ENCODE assay signal across 9 cellular contexts in the genomic region with DNA sequence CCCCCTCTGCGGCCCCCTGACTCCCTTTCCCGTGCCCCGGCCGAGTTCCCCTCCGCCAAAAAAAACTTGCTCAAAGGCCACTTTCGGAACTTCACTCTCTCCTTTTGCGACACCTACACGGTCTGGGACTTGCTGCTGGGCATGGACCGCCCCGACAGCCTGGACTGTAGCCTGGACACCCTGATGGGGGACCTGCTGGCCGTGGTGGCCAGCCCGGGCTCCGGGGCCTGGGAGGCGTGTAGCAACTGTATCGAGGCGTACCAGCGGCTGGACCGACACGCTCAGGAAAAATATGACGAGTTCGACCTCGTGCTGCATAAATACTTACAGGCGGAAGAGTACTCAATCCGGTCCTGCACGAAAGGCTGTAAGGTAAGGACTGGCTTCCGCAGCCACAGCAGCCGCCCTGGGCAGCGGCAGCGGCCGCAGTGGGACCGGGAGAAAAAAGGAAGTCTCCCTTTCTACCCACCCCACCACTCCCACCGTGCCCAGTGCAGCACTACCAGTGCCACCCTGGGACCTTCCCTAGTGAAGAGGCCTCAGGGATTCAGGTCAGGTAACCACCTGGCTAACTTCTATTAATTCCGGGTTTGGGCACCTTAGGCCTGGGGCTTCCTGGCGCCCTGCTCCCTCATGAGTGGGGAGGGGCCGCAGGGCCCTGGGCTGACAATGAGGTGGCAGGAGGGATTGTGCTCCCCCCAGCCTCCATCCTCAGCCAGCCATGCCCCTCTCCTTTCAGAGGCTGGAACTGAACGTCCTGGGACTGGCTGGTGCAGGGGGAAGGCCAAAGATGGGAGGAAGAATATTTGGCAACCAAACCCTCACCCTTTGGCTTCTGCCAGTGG. TPM values are rescaled to one million over a fixed set of nuclear protein-coding genes. Genes with fewer than 3 reads are reported as not detected.
DNase-seq lines count a peak whose midpoint lies in the region; TF ChIP-seq lines count a peak whose summit lies in the region.
"Had no signal": no experiment of that assay in that cellular context is flagged by ENCODE, and none has a peak within 500 bp of the region (broad histone marks: within the 10 kb centered on the region; RNA-seq: fewer than 3 reads in every experiment).

No MANE protein-coding gene starts in this region.

- H3K4me2 ChIP-seq in BLaER1 (peak overlapping the region; percentile 84), H9 (ENCODE audit: insufficient read depth, insufficient read length, low read length) (peak overlapping the region; percentile 40)

- H3K18ac ChIP-seq in H9 (ENCODE audit: insufficient read length, low read depth, low read length): no peak overlapping the region

- H2AFZ ChIP-seq in H9 (ENCODE audit: low read length): no peak overlapping the region

- peaks cover 15 to 25% (median 17%) of the 10 kb centered on the region in 3 experiments; a peak in 6 of 7 replicates for H3K36me3 Mint-ChIP-seq in H9 (ENCODE audit: insufficient read depth in 1 of 3, low read depth in 3 of 3)

- no peak overlapping the region for H3K27ac ChIP-seq in BLaER1
- no peak overlapping the region for H3K27ac ChIP-seq in H9 (ENCODE audit: insufficient read length, low read depth, low read length)

- H2BK12ac ChIP-seq in H9 (ENCODE audit: insufficient read length, low read depth, low read length): no peak overlapping the region

- no peak overlapping the region for H2AK5ac ChIP-seq in H9 (ENCODE audit: insufficient read length, low read length)

- H3K4me1 ChIP-seq in BLaER1: peaks cover 44% of the 10 kb centered on the region
- no peaks in the 10 kb centered on the region for H3K4me1 ChIP-seq in H9 (ENCODE audit: insufficient read depth, low read length)

- peaks cover 2% of the 10 kb centered on the region for H3K23me2 ChIP-seq in H9 (ENCODE audit: insufficient read length, low read depth, low read length, poor library complexity, severe bottlenecking)

- no peak overlapping the region for H3T11ph ChIP-seq in H9 (ENCODE audit: low read length)

- no peaks in the 10 kb centered on the region for H3K79me2 ChIP-seq in H9 (ENCODE audit: insufficient read depth, low read length)

- H3K4me3 ChIP-seq in BLaER1 (peak overlapping the region; percentile 74), choroid plexus epithelial cell (ENCODE audit: low read depth, low read length) (no peak overlapping the region)

- H3K4me1 Mint-ChIP-seq in H9: peaks cover 5 to 16% of the 10 kb centered on the region in 2 experiments

- no peak for TF ChIP-seq CTCF in H9 (conservative IDR thresholded peaks at IDR 0.05)
- no peak for TF ChIP-seq CTCF in choroid plexus epithelial cell (conservative IDR thresholded peaks at IDR 0.05; ENCODE audit: low read depth, low read length)
- no peak for TF ChIP-seq CTCF in GM20000 (IDR thresholded peaks at IDR 0.05; ENCODE audit: extremely low read depth, missing control alignments)

- no peak overlapping the region; a peak in 1 of 7 replicates for H3K27ac Mint-ChIP-seq in H9

- H4K91ac ChIP-seq in H9 (ENCODE audit: insufficient read length, low read depth, low read length): no peak overlapping the region

- peaks cover 22% of the 10 kb centered on the region for H3K27me3 Mint-ChIP-seq in H9 (ENCODE audit: low read depth)

- no peak overlapping the region for H3K23ac ChIP-seq in H9 (ENCODE audit: insufficient read length, low read depth, low read length)

- H3K27me3 ChIP-seq in BLaER1 (peaks cover 74% of the 10 kb centered on the region), H9 (ENCODE audit: insufficient read depth, low read length) (no peaks in the 10 kb centered on the region)

- H3K56ac ChIP-seq in H9 (ENCODE audit: insufficient read length, low read depth, low read length): no peak overlapping the region

- H3K4me3 Mint-ChIP-seq in H9: peak overlapping the region; percentile 73 to 87

- WGBS in H9 (ENCODE audit: extremely low coverage, insufficient read length, low lambda C conversion rate): no CpG with 5 or more reads among the region's 36 CpGs

- no peak overlapping the region for H2BK20ac ChIP-seq in H9 (ENCODE audit: low read depth, low read length, poor library complexity, severe bottlenecking)

- no peak overlapping the region for H3K4ac ChIP-seq in H9 (ENCODE audit: low read depth, low read length)

- H3K79me1 ChIP-seq in H9 (ENCODE audit: insufficient read depth, low read depth, low read length, poor library complexity, severe bottlenecking): no peaks in the 10 kb centered on the region

- H4K20me1 ChIP-seq in BLaER1 (peaks cover 25% of the 10 kb centered on the region), H9 (ENCODE audit: control insufficient read depth, insufficient read depth, insufficient read length) (no peaks in the 10 kb centered on the region)

- H3K9ac ChIP-seq in BLaER1: no peak overlapping the region
- no peak overlapping the region for H3K9ac ChIP-seq in H9 (ENCODE audit: extremely low read depth, insufficient read length, low read length)

- H2BK5ac ChIP-seq in H9 (ENCODE audit: insufficient read length, low read length): no peak overlapping the region

- H3K36me3 ChIP-seq in BLaER1: no peaks in the 10 kb centered on the region

- no peak overlapping the region for H4K5ac ChIP-seq in H9 (ENCODE audit: insufficient read length, low read depth, low read length)

- H3K14ac ChIP-seq in H9 (ENCODE audit: insufficient read depth, low read length): no peak overlapping the region

- H3K9me3 ChIP-seq in BLaER1 (peaks cover 6% of the 10 kb centered on the region; the same call in 1 of the 2 replicates), H9 (ENCODE audit: control insufficient read depth, low read depth, low read length) (peaks cover 47% of the 10 kb centered on the region)

- no peak overlapping the region for H2BK15ac ChIP-seq in H9 (ENCODE audit: low read depth, low read length)

- peaks cover 39 to 54% of the 10 kb centered on the region in 2 experiments for H3K9me3 Mint-ChIP-seq in H9

- DNase-seq in H9 (no peak), choroid plexus epithelial cell (ENCODE audit: low read depth) (peak; percentile 6), left kidney (ENCODE audit: low read depth, low spot score) (peak; percentile 22), dedifferentiated amniotic fluid mesenchymal stem cell (ENCODE audit: extremely low spot score) (no peak), GM20000 (ENCODE audit: low spot score) (no peak), medulla oblongata (ENCODE audit: extremely low spot score) (no peak)
- DNase-seq in activated CD8-positive, alpha-beta memory T cell treated with anti-CD3 and anti-CD28 coated beads, Interleukin-2, amount 50 U/mL, for 4 hours: no peak

- H4K8ac ChIP-seq in H9 (replicated peaks; ENCODE audit: insufficient read length, low read depth, low read length): no peak overlapping the region

- no peak overlapping the region for H2BK120ac ChIP-seq in H9 (ENCODE audit: low read depth, low read length, poor library complexity, severe bottlenecking)

RNA-seq across cellular contexts. Expression of a gene that starts 1.9 kb away (rescaled TPM):
- total RNA-seq in H9 (2021): 9.7 and 11.2 TPM in 2 replicates
- total RNA-seq: glomerular endothelial cell had no signal

Comparison
In these comparisons a context has a peak if more than half of its experiments do, and no peak if none do; other contexts are left out.
1. DNase-seq: peak in choroid plexus epithelial cell (single experiment) and left kidney (single experiment); none in H9 (single experiment), dedifferentiated amniotic fluid mesenchymal stem cell (single experiment), activated CD8-positive, alpha-beta memory T cell treated with anti-CD3 and anti-CD28 coated beads, Interleukin-2, amount 50 U/mL, for 4 hours (single experiment), GM20000 (single experiment) and medulla oblongata (single experiment).